Comparison of ENCODE assay signal across 1 cellular context in the genomic region with DNA sequence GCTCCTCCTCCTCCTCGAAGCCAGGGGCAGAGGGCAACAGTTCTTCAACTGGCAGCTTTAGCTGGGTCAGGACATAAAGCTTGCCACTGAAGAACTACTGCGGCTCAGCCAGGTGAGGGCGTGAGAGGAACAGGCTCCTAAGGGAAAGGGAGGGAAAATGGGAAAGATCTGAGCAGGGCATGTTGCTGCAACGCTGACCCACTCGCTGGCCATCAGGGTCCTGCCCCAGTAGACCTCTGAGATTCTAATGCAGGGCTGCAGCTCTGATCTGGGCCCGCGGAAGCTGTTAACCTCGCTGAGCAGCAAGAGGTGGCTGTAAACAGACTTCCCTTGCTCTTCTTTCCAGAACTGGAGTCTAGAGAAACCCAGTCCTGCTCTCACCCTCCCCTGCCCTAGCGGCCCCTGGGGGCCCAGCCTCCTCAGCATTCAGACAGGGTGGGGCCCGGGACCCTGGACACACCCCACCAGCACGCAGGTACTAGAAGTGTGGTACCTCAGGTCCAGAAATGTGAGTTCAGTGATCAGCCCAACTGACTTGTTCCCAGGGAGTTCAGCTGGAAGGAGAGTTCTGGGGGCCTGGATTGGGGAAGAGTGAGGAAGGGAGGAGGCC.
TF ChIP-seq lines count a peak whose summit lies in the region.

No MANE protein-coding gene starts in this region.

TF ChIP-seq in HepG2, 621 proteins besides CTCF, POLR2A, EP300 and RAD21 (continued from another document and continues in another):
- TF ChIP-seq TBX3 (IDR thresholded peaks at IDR 0.05; ENCODE audit: borderline replicate concordance) = no peak
- TF ChIP-seq, protein P1, sequence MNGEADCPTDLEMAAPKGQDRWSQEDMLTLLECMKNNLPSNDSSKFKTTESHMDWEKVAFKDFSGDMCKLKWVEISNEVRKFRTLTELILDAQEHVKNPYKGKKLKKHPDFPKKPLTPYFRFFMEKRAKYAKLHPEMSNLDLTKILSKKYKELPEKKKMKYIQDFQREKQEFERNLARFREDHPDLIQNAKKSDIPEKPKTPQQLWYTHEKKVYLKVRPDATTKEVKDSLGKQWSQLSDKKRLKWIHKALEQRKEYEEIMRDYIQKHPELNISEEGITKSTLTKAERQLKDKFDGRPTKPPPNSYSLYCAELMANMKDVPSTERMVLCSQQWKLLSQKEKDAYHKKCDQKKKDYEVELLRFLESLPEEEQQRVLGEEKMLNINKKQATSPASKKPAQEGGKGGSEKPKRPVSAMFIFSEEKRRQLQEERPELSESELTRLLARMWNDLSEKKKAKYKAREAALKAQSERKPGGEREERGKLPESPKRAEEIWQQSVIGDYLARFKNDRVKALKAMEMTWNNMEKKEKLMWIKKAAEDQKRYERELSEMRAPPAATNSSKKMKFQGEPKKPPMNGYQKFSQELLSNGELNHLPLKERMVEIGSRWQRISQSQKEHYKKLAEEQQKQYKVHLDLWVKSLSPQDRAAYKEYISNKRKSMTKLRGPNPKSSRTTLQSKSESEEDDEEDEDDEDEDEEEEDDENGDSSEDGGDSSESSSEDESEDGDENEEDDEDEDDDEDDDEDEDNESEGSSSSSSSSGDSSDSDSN (CRISPR knock-in tag; IDR thresholded peaks at IDR 0.05) = peak; percentile 9; the same call in 1 of the 2 replicates
- no peak for TF ChIP-seq TBP (CRISPR knock-in tag; IDR thresholded peaks at IDR 0.05)
- no peak for TF ChIP-seq ZNF3 (CRISPR knock-in tag; IDR thresholded peaks at IDR 0.05)
- no peak for TF ChIP-seq ZNF670 (CRISPR knock-in tag; IDR thresholded peaks at IDR 0.05; ENCODE audit: borderline replicate concordance)
- peak; percentile 46; the same call in 1 of the 2 replicates for TF ChIP-seq BORCS8-MEF2B (CRISPR knock-in tag; IDR thresholded peaks at IDR 0.05)
- no peak for TF ChIP-seq ZNF850 (CRISPR knock-in tag; conservative IDR thresholded peaks at IDR 0.05)
- no peak for TF ChIP-seq ZNF282 (IDR thresholded peaks at IDR 0.05; ENCODE audit: partially characterized antibody)
- TF ChIP-seq REXO4 (CRISPR knock-in tag; IDR thresholded peaks at IDR 0.05; ENCODE audit: borderline replicate concordance) = no peak
- TF ChIP-seq, protein P2, sequence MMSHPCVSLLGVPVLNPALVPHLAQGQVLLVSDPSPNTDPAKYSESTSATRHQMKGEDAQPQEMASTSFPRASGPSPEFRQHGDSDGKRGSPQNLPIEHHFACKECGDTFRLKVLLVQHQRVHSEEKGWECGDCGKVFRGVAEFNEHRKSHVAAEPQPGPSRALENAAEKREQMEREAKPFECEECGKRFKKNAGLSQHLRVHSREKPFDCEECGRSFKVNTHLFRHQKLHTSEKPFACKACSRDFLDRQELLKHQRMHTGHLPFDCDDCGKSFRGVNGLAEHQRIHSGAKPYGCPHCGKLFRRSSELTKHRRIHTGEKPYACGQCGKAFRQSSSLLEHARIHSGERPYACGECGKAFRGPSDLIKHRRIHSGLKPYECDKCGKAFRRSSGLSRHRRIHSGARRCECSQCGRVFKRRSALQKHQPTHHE (CRISPR knock-in tag; IDR thresholded peaks at IDR 0.05; ENCODE audit: borderline replicate concordance) = no peak
- no peak for TF ChIP-seq TOE1 (CRISPR knock-in tag; IDR thresholded peaks at IDR 0.05)
- TF ChIP-seq KDM4B (CRISPR knock-in tag; IDR thresholded peaks at IDR 0.05) = no peak
- TF ChIP-seq GATAD2A (CRISPR knock-in tag; IDR thresholded peaks at IDR 0.05) = no peak
- TF ChIP-seq, protein P3, sequence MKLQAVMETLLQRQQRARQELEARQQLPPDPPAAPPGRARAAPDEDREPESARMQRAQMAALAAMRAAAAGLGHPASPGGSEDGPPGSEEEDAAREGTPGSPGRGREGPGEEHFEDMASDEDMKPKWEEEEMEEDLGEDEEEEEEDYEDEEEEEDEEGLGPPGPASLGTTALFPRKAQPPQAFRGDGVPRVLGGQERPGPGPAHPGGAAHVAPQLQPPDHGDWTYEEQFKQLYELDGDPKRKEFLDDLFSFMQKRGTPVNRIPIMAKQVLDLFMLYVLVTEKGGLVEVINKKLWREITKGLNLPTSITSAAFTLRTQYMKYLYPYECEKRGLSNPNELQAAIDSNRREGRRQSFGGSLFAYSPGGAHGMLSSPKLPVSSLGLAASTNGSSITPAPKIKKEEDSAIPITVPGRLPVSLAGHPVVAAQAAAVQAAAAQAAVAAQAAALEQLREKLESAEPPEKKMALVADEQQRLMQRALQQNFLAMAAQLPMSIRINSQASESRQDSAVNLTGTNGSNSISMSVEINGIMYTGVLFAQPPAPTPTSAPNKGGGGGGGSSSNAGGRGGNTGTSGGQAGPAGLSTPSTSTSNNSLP (IDR thresholded peaks at IDR 0.05; ENCODE audit: low read depth, low read length) = no peak
- TF ChIP-seq, protein P4, sequence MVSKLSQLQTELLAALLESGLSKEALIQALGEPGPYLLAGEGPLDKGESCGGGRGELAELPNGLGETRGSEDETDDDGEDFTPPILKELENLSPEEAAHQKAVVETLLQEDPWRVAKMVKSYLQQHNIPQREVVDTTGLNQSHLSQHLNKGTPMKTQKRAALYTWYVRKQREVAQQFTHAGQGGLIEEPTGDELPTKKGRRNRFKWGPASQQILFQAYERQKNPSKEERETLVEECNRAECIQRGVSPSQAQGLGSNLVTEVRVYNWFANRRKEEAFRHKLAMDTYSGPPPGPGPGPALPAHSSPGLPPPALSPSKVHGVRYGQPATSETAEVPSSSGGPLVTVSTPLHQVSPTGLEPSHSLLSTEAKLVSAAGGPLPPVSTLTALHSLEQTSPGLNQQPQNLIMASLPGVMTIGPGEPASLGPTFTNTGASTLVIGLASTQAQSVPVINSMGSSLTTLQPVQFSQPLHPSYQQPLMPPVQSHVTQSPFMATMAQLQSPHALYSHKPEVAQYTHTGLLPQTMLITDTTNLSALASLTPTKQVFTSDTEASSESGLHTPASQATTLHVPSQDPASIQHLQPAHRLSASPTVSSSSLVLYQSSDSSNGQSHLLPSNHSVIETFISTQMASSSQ (IDR thresholded peaks at IDR 0.05; ENCODE audit: low read depth) = no peak
- TF ChIP-seq, protein P4 (CRISPR knock-in tag; IDR thresholded peaks at IDR 0.05; ENCODE audit: borderline replicate concordance) = no peak
- TF ChIP-seq KDM5A (IDR thresholded peaks at IDR 0.05; ENCODE audit: borderline replicate concordance, low read length) = no peak
- no peak for TF ChIP-seq PAX8 (CRISPR knock-in tag; IDR thresholded peaks at IDR 0.05; ENCODE audit: borderline replicate concordance)
- 0 out of 2 replicates have a peak, but pooled peaks have one; percentile 43 for TF ChIP-seq TBX2 (CRISPR knock-in tag; IDR thresholded peaks at IDR 0.05; ENCODE audit: borderline replicate concordance)
- peak; percentile 44; the same call in 1 of the 2 replicates for TF ChIP-seq SALL1 (CRISPR knock-in tag; IDR thresholded peaks at IDR 0.05)
- TF ChIP-seq, protein P5, sequence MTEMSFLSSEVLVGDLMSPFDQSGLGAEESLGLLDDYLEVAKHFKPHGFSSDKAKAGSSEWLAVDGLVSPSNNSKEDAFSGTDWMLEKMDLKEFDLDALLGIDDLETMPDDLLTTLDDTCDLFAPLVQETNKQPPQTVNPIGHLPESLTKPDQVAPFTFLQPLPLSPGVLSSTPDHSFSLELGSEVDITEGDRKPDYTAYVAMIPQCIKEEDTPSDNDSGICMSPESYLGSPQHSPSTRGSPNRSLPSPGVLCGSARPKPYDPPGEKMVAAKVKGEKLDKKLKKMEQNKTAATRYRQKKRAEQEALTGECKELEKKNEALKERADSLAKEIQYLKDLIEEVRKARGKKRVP (CRISPR knock-in tag; IDR thresholded peaks at IDR 0.05) = no peak
- peak; percentile 2; the same call in 1 of the 2 replicates for TF ChIP-seq ZFX (CRISPR knock-in tag; IDR thresholded peaks at IDR 0.05; ENCODE audit: low read depth)
- TF ChIP-seq AHR (CRISPR knock-in tag; IDR thresholded peaks at IDR 0.05) = no peak
- no peak for TF ChIP-seq ZMYM3 (CRISPR knock-in tag; IDR thresholded peaks at IDR 0.05)
- no peak for TF ChIP-seq ATRX (CRISPR knock-in tag; IDR thresholded peaks at IDR 0.05; ENCODE audit: borderline replicate concordance)
- no peak for TF ChIP-seq HOXA3 (CRISPR knock-in tag; IDR thresholded peaks at IDR 0.05)
- TF ChIP-seq, protein P6, sequence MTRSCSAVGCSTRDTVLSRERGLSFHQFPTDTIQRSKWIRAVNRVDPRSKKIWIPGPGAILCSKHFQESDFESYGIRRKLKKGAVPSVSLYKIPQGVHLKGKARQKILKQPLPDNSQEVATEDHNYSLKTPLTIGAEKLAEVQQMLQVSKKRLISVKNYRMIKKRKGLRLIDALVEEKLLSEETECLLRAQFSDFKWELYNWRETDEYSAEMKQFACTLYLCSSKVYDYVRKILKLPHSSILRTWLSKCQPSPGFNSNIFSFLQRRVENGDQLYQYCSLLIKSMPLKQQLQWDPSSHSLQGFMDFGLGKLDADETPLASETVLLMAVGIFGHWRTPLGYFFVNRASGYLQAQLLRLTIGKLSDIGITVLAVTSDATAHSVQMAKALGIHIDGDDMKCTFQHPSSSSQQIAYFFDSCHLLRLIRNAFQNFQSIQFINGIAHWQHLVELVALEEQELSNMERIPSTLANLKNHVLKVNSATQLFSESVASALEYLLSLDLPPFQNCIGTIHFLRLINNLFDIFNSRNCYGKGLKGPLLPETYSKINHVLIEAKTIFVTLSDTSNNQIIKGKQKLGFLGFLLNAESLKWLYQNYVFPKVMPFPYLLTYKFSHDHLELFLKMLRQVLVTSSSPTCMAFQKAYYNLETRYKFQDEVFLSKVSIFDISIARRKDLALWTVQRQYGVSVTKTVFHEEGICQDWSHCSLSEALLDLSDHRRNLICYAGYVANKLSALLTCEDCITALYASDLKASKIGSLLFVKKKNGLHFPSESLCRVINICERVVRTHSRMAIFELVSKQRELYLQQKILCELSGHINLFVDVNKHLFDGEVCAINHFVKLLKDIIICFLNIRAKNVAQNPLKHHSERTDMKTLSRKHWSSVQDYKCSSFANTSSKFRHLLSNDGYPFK (CRISPR knock-in tag; IDR thresholded peaks at IDR 0.05; ENCODE audit: borderline replicate concordance) = 0 out of 2 replicates have a peak, but pooled peaks have one; percentile 6
- no peak for TF ChIP-seq ZNF326 (CRISPR knock-in tag; IDR thresholded peaks at IDR 0.05; ENCODE audit: borderline replicate concordance)
- no peak; the same call in 1 of the 2 replicates for TF ChIP-seq SIN3A (IDR thresholded peaks at IDR 0.05; ENCODE audit: borderline replicate concordance, low read depth, low read length)
- TF ChIP-seq RELA (CRISPR knock-in tag; IDR thresholded peaks at IDR 0.05) = no peak
- TF ChIP-seq ZBTB1 (CRISPR knock-in tag; IDR thresholded peaks at IDR 0.05; ENCODE audit: borderline replicate concordance) = no peak
- TF ChIP-seq, protein P7, sequence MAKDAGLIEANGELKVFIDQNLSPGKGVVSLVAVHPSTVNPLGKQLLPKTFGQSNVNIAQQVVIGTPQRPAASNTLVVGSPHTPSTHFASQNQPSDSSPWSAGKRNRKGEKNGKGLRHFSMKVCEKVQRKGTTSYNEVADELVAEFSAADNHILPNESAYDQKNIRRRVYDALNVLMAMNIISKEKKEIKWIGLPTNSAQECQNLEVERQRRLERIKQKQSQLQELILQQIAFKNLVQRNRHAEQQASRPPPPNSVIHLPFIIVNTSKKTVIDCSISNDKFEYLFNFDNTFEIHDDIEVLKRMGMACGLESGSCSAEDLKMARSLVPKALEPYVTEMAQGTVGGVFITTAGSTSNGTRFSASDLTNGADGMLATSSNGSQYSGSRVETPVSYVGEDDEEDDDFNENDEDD (CRISPR knock-in tag; IDR thresholded peaks at IDR 0.05; ENCODE audit: borderline replicate concordance) = peak; percentile 90; the same call in 1 of the 2 replicates
- no peak for TF ChIP-seq DPF2 (CRISPR knock-in tag; IDR thresholded peaks at IDR 0.05; ENCODE audit: borderline replicate concordance, low read depth)
- no peak for TF ChIP-seq PRPF4 (IDR thresholded peaks at IDR 0.05; ENCODE audit: low read depth, low read length, poor library complexity, severe bottlenecking)
- no peak for TF ChIP-seq ZNF644 (CRISPR knock-in tag; IDR thresholded peaks at IDR 0.05; ENCODE audit: low read depth)
- no peak; the same call in 1 of the 2 replicates for TF ChIP-seq ZSCAN9 (CRISPR knock-in tag; IDR thresholded peaks at IDR 0.05; ENCODE audit: borderline replicate concordance)
- TF ChIP-seq HHEX (CRISPR knock-in tag; IDR thresholded peaks at IDR 0.05) = no peak
- TF ChIP-seq, protein P8, sequence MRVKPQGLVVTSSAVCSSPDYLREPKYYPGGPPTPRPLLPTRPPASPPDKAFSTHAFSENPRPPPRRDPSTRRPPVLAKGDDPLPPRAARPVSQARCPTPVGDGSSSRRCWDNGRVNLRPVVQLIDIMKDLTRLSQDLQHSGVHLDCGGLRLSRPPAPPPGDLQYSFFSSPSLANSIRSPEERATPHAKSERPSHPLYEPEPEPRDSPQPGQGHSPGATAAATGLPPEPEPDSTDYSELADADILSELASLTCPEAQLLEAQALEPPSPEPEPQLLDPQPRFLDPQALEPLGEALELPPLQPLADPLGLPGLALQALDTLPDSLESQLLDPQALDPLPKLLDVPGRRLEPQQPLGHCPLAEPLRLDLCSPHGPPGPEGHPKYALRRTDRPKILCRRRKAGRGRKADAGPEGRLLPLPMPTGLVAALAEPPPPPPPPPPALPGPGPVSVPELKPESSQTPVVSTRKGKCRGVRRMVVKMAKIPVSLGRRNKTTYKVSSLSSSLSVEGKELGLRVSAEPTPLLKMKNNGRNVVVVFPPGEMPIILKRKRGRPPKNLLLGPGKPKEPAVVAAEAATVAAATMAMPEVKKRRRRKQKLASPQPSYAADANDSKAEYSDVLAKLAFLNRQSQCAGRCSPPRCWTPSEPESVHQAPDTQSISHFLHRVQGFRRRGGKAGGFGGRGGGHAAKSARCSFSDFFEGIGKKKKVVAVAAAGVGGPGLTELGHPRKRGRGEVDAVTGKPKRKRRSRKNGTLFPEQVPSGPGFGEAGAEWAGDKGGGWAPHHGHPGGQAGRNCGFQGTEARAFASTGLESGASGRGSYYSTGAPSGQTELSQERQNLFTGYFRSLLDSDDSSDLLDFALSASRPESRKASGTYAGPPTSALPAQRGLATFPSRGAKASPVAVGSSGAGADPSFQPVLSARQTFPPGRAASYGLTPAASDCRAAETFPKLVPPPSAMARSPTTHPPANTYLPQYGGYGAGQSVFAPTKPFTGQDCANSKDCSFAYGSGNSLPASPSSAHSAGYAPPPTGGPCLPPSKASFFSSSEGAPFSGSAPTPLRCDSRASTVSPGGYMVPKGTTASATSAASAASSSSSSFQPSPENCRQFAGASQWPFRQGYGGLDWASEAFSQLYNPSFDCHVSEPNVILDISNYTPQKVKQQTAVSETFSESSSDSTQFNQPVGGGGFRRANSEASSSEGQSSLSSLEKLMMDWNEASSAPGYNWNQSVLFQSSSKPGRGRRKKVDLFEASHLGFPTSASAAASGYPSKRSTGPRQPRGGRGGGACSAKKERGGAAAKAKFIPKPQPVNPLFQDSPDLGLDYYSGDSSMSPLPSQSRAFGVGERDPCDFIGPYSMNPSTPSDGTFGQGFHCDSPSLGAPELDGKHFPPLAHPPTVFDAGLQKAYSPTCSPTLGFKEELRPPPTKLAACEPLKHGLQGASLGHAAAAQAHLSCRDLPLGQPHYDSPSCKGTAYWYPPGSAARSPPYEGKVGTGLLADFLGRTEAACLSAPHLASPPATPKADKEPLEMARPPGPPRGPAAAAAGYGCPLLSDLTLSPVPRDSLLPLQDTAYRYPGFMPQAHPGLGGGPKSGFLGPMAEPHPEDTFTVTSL (CRISPR knock-in tag; IDR thresholded peaks at IDR 0.05; ENCODE audit: borderline replicate concordance) = no peak
